In the genomic region with DNA sequence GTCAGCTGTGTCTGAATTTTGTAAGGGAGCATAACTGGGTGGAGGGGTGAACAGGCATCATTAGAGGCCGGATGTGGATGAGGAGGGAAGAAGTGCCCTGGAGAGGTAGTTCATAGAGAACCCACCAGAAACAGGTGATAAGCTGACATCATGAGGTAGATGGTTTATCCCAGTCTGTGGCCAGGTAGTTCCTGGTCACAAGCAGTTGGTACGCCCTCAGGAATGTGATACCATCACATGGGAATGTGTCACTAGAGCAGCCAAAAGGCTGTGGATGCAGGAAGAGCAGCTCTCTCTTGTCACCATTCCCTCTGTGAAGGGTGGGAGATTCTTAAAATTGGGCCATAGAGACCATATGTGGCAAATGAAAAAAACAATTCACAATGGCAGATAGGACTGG, we compare ENCODE assay signal across 1 cellular context.
TF ChIP-seq lines count a peak whose summit lies in the region.

No MANE protein-coding gene starts in this region.

TF ChIP-seq in HepG2, 621 proteins besides CTCF, POLR2A, EP300 and RAD21 (continued from another document):
- TF ChIP-seq ZNF282 (IDR thresholded peaks at IDR 0.05; ENCODE audit: partially characterized antibody) (no peak), BHLHE40 (IDR thresholded peaks at IDR 0.05; ENCODE audit: low read length) (no peak)
